Comparison of ENCODE assay signal across 1 cellular context in the genomic region with DNA sequence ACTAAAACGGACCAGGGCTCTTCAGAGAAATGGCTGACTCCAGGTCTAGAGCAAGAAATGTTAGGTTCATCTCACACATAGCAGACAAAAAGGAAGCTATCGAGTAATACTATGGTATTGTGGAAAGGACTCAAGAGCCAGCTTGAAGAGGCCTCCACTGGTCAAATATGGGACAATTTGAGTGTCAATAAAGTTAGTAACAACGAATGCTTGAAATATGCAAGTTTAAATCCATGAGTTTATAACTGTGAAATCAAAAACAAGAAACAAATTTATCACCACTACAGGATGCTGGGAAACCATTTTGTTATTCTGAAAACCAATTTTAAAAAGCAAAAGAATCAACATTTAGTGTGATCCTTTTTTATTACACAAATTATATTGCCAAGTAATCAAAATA.
TF ChIP-seq lines count a peak whose summit lies in the region.

No MANE protein-coding gene starts in this region.

TF ChIP-seq in WTC11, 78 proteins besides CTCF, POLR2A, EP300 and RAD21 (continued from another document):
- TF ChIP-seq, protein P1, sequence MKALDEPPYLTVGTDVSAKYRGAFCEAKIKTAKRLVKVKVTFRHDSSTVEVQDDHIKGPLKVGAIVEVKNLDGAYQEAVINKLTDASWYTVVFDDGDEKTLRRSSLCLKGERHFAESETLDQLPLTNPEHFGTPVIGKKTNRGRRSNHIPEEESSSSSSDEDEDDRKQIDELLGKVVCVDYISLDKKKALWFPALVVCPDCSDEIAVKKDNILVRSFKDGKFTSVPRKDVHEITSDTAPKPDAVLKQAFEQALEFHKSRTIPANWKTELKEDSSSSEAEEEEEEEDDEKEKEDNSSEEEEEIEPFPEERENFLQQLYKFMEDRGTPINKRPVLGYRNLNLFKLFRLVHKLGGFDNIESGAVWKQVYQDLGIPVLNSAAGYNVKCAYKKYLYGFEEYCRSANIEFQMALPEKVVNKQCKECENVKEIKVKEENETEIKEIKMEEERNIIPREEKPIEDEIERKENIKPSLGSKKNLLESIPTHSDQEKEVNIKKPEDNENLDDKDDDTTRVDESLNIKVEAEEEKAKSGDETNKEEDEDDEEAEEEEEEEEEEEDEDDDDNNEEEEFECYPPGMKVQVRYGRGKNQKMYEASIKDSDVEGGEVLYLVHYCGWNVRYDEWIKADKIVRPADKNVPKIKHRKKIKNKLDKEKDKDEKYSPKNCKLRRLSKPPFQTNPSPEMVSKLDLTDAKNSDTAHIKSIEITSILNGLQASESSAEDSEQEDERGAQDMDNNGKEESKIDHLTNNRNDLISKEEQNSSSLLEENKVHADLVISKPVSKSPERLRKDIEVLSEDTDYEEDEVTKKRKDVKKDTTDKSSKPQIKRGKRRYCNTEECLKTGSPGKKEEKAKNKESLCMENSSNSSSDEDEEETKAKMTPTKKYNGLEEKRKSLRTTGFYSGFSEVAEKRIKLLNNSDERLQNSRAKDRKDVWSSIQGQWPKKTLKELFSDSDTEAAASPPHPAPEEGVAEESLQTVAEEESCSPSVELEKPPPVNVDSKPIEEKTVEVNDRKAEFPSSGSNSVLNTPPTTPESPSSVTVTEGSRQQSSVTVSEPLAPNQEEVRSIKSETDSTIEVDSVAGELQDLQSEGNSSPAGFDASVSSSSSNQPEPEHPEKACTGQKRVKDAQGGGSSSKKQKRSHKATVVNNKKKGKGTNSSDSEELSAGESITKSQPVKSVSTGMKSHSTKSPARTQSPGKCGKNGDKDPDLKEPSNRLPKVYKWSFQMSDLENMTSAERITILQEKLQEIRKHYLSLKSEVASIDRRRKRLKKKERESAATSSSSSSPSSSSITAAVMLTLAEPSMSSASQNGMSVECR (CRISPR knock-in tag; IDR thresholded peaks at IDR 0.05; ENCODE audit: borderline replicate concordance), result no peak
- TF ChIP-seq, protein P2, sequence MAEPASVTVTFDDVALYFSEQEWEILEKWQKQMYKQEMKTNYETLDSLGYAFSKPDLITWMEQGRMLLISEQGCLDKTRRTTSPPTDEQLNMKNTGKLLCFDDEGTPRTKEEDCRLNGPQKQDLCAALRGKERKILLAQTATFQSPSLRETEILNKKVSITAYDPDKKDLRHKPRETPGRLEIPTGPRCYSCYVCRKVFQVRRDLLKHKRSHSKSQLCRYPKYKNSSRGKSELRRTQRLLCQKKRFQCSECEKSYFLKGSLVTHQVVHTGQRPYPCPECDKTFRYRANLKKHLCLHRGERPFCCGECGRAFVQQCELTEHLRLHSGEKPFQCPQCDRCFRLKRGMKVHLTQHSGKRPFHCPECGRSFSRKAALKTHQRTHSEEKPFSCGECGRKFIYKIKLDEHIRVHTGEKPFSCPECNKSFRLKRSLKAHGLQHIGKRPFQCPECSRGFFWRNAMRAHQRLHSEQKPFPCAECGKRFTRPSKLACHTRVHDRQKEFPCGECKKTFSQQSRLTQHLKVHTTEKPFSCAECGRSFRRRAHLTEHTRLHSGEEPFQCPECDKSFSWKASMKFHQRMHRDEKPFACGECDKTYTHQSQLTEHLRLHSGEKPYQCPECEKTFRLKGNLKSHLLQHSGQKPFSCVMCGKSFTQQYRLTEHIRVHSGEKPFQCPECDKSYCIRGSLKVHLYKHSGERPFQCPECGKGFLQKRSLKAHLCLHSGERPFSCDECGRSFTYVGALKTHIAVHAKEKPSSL (CRISPR knock-in tag; conservative IDR thresholded peaks at IDR 0.05), result no peak
- TF ChIP-seq, protein P3, sequence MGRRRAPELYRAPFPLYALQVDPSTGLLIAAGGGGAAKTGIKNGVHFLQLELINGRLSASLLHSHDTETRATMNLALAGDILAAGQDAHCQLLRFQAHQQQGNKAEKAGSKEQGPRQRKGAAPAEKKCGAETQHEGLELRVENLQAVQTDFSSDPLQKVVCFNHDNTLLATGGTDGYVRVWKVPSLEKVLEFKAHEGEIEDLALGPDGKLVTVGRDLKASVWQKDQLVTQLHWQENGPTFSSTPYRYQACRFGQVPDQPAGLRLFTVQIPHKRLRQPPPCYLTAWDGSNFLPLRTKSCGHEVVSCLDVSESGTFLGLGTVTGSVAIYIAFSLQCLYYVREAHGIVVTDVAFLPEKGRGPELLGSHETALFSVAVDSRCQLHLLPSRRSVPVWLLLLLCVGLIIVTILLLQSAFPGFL (CRISPR knock-in tag; IDR thresholded peaks at IDR 0.05; ENCODE audit: borderline replicate concordance), result no peak
- no peak for TF ChIP-seq ZNF423 (CRISPR knock-in tag; IDR thresholded peaks at IDR 0.05)
